14 cellular contexts compared by ENCODE assay signal in the genomic region with DNA sequence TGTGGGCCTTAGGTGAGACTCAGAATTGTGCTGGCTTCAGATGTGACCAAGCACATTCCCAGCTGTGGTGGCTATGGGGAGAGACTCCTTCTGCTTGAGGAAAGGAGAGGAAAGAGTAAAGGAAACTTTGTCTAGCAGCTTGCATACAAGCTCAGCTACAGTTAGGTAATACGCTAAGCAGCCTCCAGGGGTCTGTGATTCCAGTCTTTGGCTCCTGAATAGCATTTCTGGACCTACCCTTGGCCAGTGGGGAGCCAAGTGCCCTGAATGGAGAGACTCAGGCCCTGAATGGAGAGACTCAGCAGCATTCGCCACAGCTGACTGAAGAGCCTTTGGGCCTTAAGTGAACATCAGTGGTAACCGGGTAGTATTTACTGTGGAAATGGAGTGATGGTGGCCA.
"Had no signal": no experiment of that assay in that cellular context is flagged by ENCODE, and none has a peak within 500 bp of the region (broad histone marks: within the 10 kb centered on the region; RNA-seq: fewer than 3 reads in every experiment).

No MANE protein-coding gene starts in this region.

- H3K36me3 Mint-ChIP-seq: activated naive CD4-positive, alpha-beta T cell treated with anti-CD3 and anti-CD28 coated beads, Interleukin-2, amount 50 U/mL, for 24 hours had no signal

- H3K4me1 Mint-ChIP-seq: activated B cell treated with CpG ODN at 0.5 μM for 24 hours; activated CD4-positive, alpha-beta T cell treated with anti-CD3 and anti-CD28 coated beads, Interleukin-2, amount 10 ng/mL, durations not matched to agents 24 days and 14 days; activated naive CD4-positive, alpha-beta T cell treated with anti-CD3 and anti-CD28 coated beads, Interleukin-2, amount 50 U/mL, for 24 hours; stimulated activated naive CD8-positive, alpha-beta T cell treated with anti-CD3 and anti-CD28 coated beads, Interleukin-15, amount 100 ng/mL, for 72 hours had no signal

- H3K27me3 ChIP-seq: adrenal gland, gastrocnemius medialis, upper lobe of left lung had no signal

- H3K27ac ChIP-seq: adrenal gland, gastrocnemius medialis, upper lobe of left lung had no signal

- H3K9me3 Mint-ChIP-seq: activated B cell treated with CpG ODN at 0.5 μM for 24 hours had no signal

- H3K9me3 ChIP-seq: adrenal gland, gastrocnemius medialis, upper lobe of left lung had no signal

- H3K4me3 Mint-ChIP-seq: activated B cell treated with CpG ODN at 0.5 μM for 24 hours; activated CD4-positive, alpha-beta T cell treated with anti-CD3 and anti-CD28 coated beads, Interleukin-2, amount 10 ng/mL, durations not matched to agents 24 days and 14 days; activated CD8-positive, alpha-beta T cell treated with anti-CD3 and anti-CD28 coated beads, Interleukin-2, amount 10 ng/mL, durations not matched to agents 7 days and 5 days; activated naive CD4-positive, alpha-beta T cell treated with anti-CD3 and anti-CD28 coated beads, Interleukin-2, amount 50 U/mL, for 24 hours; stimulated activated naive CD8-positive, alpha-beta T cell treated with anti-CD3 and anti-CD28 coated beads, Interleukin-15, amount 100 ng/mL, for 72 hours had no signal

- H3K4me1 ChIP-seq: adrenal gland, gastrocnemius medialis, upper lobe of left lung had no signal

- H3K27ac Mint-ChIP-seq: activated B cell treated with CpG ODN at 0.5 μM for 24 hours; activated CD4-positive, alpha-beta T cell treated with anti-CD3 and anti-CD28 coated beads, Interleukin-2, amount 10 ng/mL, durations not matched to agents 24 days and 14 days; activated CD8-positive, alpha-beta T cell treated with anti-CD3 and anti-CD28 coated beads, Interleukin-2, amount 10 ng/mL, durations not matched to agents 7 days and 5 days; activated naive CD4-positive, alpha-beta T cell treated with anti-CD3 and anti-CD28 coated beads, Interleukin-2, amount 50 U/mL, for 24 hours; stimulated activated naive CD8-positive, alpha-beta T cell treated with anti-CD3 and anti-CD28 coated beads, Interleukin-15, amount 100 ng/mL, for 72 hours had no signal

- DNase-seq: activated B cell treated with CpG ODN at 0.5 μM for 24 hours; activated CD4-positive, alpha-beta T cell treated with anti-CD3 and anti-CD28 coated beads, Interleukin-2, amount 10 ng/mL, durations not matched to agents 24 days and 14 days; activated CD8-positive, alpha-beta memory T cell treated with anti-CD3 and anti-CD28 coated beads, Interleukin-2, amount 50 U/mL, for 4 hours; activated CD8-positive, alpha-beta T cell treated with anti-CD3 and anti-CD28 coated beads, Interleukin-2, amount 10 ng/mL, durations not matched to agents 7 days and 5 days; activated effector memory CD4-positive, alpha-beta T cell treated with anti-CD3 and anti-CD28 coated beads, Interleukin-2, amount 50 U/mL, for 16 hours; activated T-cell treated with anti-CD3 and anti-CD28 coated beads, Interleukin-2, amount 50 U/mL, for 48 hours; adrenal gland; dermis blood vessel endothelial cell; erythroblast; gastrocnemius medialis; stimulated activated CD4-positive, alpha-beta T cell treated with anti-CD3 and anti-CD28 coated beads, Interleukin-1b, Interleukin-23, amount 100 ng/mL, for 48 hours; stimulated activated naive CD8-positive, alpha-beta T cell treated with anti-CD3 and anti-CD28 coated beads, Interleukin-15, amount 100 ng/mL, for 72 hours had no signal

- ATAC-seq: activated CD8-positive, alpha-beta T cell treated with anti-CD3 and anti-CD28 coated beads, Interleukin-2, amount 10 ng/mL, durations not matched to agents 7 days and 5 days; gastrocnemius medialis; stimulated activated naive CD8-positive, alpha-beta T cell treated with anti-CD3 and anti-CD28 coated beads, Interleukin-15, amount 100 ng/mL, for 72 hours had no signal

- H3K36me3 ChIP-seq: adrenal gland, gastrocnemius medialis, upper lobe of left lung had no signal

- H3K27me3 Mint-ChIP-seq: activated B cell treated with CpG ODN at 0.5 μM for 24 hours; activated CD4-positive, alpha-beta T cell treated with anti-CD3 and anti-CD28 coated beads, Interleukin-2, amount 10 ng/mL, durations not matched to agents 24 days and 14 days; activated naive CD4-positive, alpha-beta T cell treated with anti-CD3 and anti-CD28 coated beads, Interleukin-2, amount 50 U/mL, for 24 hours; stimulated activated naive CD8-positive, alpha-beta T cell treated with anti-CD3 and anti-CD28 coated beads, Interleukin-15, amount 100 ng/mL, for 72 hours had no signal

- H3K4me3 ChIP-seq: adrenal gland, gastrocnemius medialis, upper lobe of left lung had no signal
